In genomic region chr4:88134536-88135361, GRCh38 we compare ENCODE assay signal across 26 cellular contexts. TPM values are rescaled to one million over a fixed set of nuclear protein-coding genes. Genes with fewer than 3 reads are reported as not detected.
"Had no signal": no experiment of that assay in that cellular context is flagged by ENCODE, and none has a peak within 500 bp of the region (broad histone marks: within the 10 kb centered on the region; RNA-seq: fewer than 3 reads in every experiment).

No MANE protein-coding gene starts in this region.

- H3K4me1 ChIP-seq: SJCRH30 had no signal

- H3K27me3 ChIP-seq: SJCRH30 had no signal

- H3K9me3 ChIP-seq: SJCRH30, SK-N-SH had no signal

- FAIRE-seq: astrocyte had no signal

- H3K36me3 ChIP-seq: SJCRH30 had no signal

- H3K27ac ChIP-seq: KMS-11, RWPE1, SJCRH30, VCaP had no signal

- H3K4me3 ChIP-seq: SJCRH30 had no signal

- DNase-seq: activated CD4-positive, alpha-beta memory T cell treated with anti-CD3 and anti-CD28 coated beads, Interleukin-2, amount 10 ng/mL, durations not matched to agents 7 days and 5 days; activated CD4-positive, alpha-beta T cell treated with anti-CD3 and anti-CD28 coated beads, Interleukin-2, amount 50 U/mL, for 1 hour; activated CD4-positive, CD25-positive, alpha-beta regulatory T cell; activated CD8-positive, alpha-beta memory T cell treated with anti-CD3 and anti-CD28 coated beads, Interleukin-2, amount 50 U/mL, for 4 hours; activated effector memory CD4-positive, alpha-beta T cell treated with anti-CD3 and anti-CD28 coated beads, Interleukin-2, amount 50 U/mL, for 16 hours; activated naive CD4-positive, alpha-beta T cell treated with Interleukin-2 at 50 U/mL for 16 hours; activated T-cell treated with anti-CD3 and anti-CD28 coated beads, Interleukin-2, amount 50 U/mL, for 1 hour; amygdala; NCI-H1092; NCI-H1417; NCI-H1694; NCI-H2029; NCI-H2107; NCI-H345; NCI-H510A; NCI-H526 treated with DMSO at 0.1 percent for 48 hours; NCI-H82; Right ventricle myocardium superior; SJCRH30; SK-N-SH; T-helper 1 cell had no signal

RNA-seq across cellular contexts. Expression of gene ABCG2, which starts 23.7 kb away (rescaled TPM):
- total RNA-seq: OCI-LY7 had no signal
